10 cellular contexts compared by ENCODE assay signal in genomic region chr17:67559381-67559966, GRCh38.
DNase-seq lines count a peak whose midpoint lies in the region; ATAC-seq and TF ChIP-seq lines count a peak whose summit lies in the region.
"Had no signal": no experiment of that assay in that cellular context is flagged by ENCODE, and none has a peak within 500 bp of the region (broad histone marks: within the 10 kb centered on the region; RNA-seq: fewer than 3 reads in every experiment).

No MANE protein-coding gene starts in this region.

- intact Hi-C loops in CD4-positive, alpha-beta T cell (cut with DNase I, micrococcal nuclease), result no loop called here
- intact Hi-C loops in CD4-positive, alpha-beta memory T cell (cut with micrococcal nuclease), result no loop called here
- intact Hi-C loops in gastrocnemius medialis (cut with DNase I; ENCODE audit: low total_unique reads), result no loop called here

- H3K27me3 ChIP-seq in CD4-positive, alpha-beta T cell (ENCODE audit: control insufficient read depth, insufficient read depth, low read length), result no peaks in the 10 kb centered on the region
- H3K27me3 ChIP-seq in SU-DHL-6 (ENCODE audit: low read length) (no peaks in the 10 kb centered on the region), gastrocnemius medialis (no peaks in the 10 kb centered on the region)
- H3K27me3 ChIP-seq in CD4-positive, alpha-beta memory T cell (ENCODE audit: insufficient read depth, low read length), result no peaks in the 10 kb centered on the region

- CTCF ChIA-PET in CD4-positive, alpha-beta T cell (lab: Charles Lee), result interaction anchor here (1.2 to 1.6 kb wide), 2 partner anchors 10 to 47 kb away, joined by 5 read pairs; no protein-coding TSS in a partner anchor
- CTCF ChIA-PET in CD4-positive, alpha-beta memory T cell (lab: Charles Lee; ENCODE audit: partially characterized antibody), result interaction anchor here (1.0 to 1.7 kb wide), 4 partner anchors 9 to 185 kb away, joined by 3 to 5 read pairs (median 4); no protein-coding TSS in a partner anchor

- no peak overlapping the region for H2AFZ ChIP-seq in SU-DHL-6 (ENCODE audit: low read depth, low read length, severe bottlenecking)

- H3K4me1 ChIP-seq in CD4-positive, alpha-beta memory T cell (ENCODE audit: insufficient read depth, low read length), result no peaks in the 10 kb centered on the region
- H3K4me1 ChIP-seq in gastrocnemius medialis, result no peaks in the 10 kb centered on the region

- H3K4me1 Mint-ChIP-seq in CD4-positive, alpha-beta T cell (ENCODE audit: low read depth), result peaks cover 6% of the 10 kb centered on the region
- H3K4me1 Mint-ChIP-seq in immature natural killer cell, result peaks cover 12 to 33% of the 10 kb centered on the region in 2 donors
- peaks cover 4 to 13% (median 8%) of the 10 kb centered on the region in 4 donors for H3K4me1 Mint-ChIP-seq in CD4-positive, alpha-beta memory T cell

- no peak overlapping the region for H3K27ac ChIP-seq in CD4-positive, alpha-beta T cell (ENCODE audit: low read depth, low read length)
- H3K27ac ChIP-seq in SU-DHL-6 (ENCODE audit: low read depth, low read length) (no peak overlapping the region), gastrocnemius medialis (no peak overlapping the region)
- H3K27ac ChIP-seq in CD4-positive, alpha-beta memory T cell (ENCODE audit: low read depth, low read length), result no peak overlapping the region

- in situ Hi-C loops in gastrocnemius medialis (cut with MboI; ENCODE audit: low sequenced_read_pairs in 4 of 4), result no loop called here

- H3F3A ChIP-seq in SU-DHL-6 (ENCODE audit: insufficient read depth), result no peaks in the 10 kb centered on the region

- H3K27ac Mint-ChIP-seq in CD4-positive, alpha-beta T cell, result peak overlapping the region; percentile 32
- peak overlapping the region in 4 of 6 donors; percentile 5 to 55 (median 24) for H3K27ac Mint-ChIP-seq in immature natural killer cell
- H3K27ac Mint-ChIP-seq in CD4-positive, alpha-beta memory T cell, result peak overlapping the region in 3 of 7 donors; percentile 13 to 58 (median 33)
- H3K27ac Mint-ChIP-seq: progenitor cell of endocrine pancreas had no signal

- no peak for TF ChIP-seq POLR2A in gastrocnemius medialis (IDR thresholded peaks at IDR 0.05)

- no peak for DNase-seq in CD4-positive, alpha-beta T cell
- DNase-seq in immature natural killer cell (no peak), NCI-H1105 (lab: John Stamatoyannopoulos, UW) (no peak), cerebellar cortex (ENCODE audit: low spot score) (no peak), gastrocnemius medialis (no peak)
- no peak for DNase-seq in CD4-positive, alpha-beta memory T cell
- DNase-seq: NCI-H1048 had no signal

- ATAC-seq in CD4-positive, alpha-beta T cell (ENCODE audit: poor library complexity), result no peak
- no peak for ATAC-seq in gastrocnemius medialis

- peaks cover 69% of the 10 kb centered on the region for H3K36me3 Mint-ChIP-seq in CD4-positive, alpha-beta T cell (ENCODE audit: low read depth)
- peaks cover 24 to 28% (median 27%) of the 10 kb centered on the region in 3 donors for H3K36me3 Mint-ChIP-seq in immature natural killer cell
- H3K36me3 Mint-ChIP-seq in CD4-positive, alpha-beta memory T cell, result peaks cover 37 to 40% of the 10 kb centered on the region in 2 donors

- no peak for TF ChIP-seq CTCF in CD4-positive, alpha-beta T cell (IDR thresholded peaks at IDR 0.05)
- TF ChIP-seq CTCF in GM12873 (IDR thresholded peaks at IDR 0.05; ENCODE audit: insufficient read depth, low read depth, low read length, missing control alignments) (peak; percentile 72), SU-DHL-6 (IDR thresholded peaks at IDR 0.05; ENCODE audit: insufficient read depth, low read length, poor library complexity, severe bottlenecking) (peak; percentile 37), gastrocnemius medialis (IDR thresholded peaks at IDR 0.05 in 4 of 5, conservative IDR thresholded peaks at IDR 0.05 in 1 of 5) (no peak)

- no peaks in the 10 kb centered on the region for H4K20me1 ChIP-seq in SU-DHL-6 (ENCODE audit: low read depth, low read length)

- H3K9ac ChIP-seq in SU-DHL-6 (ENCODE audit: low read length), result no peak overlapping the region

- POLR2A ChIA-PET in CD4-positive, alpha-beta T cell (lab: Charles Lee), result no interaction called here
- POLR2A ChIA-PET in CD4-positive, alpha-beta memory T cell (lab: Charles Lee; ENCODE audit: partially characterized antibody), result no interaction called here

- no peaks in the 10 kb centered on the region for H3K36me3 ChIP-seq in SU-DHL-6 (ENCODE audit: low read length)
- H3K36me3 ChIP-seq in CD4-positive, alpha-beta memory T cell (ENCODE audit: insufficient read depth, low read length), result peaks cover 4% of the 10 kb centered on the region
- no peaks in the 10 kb centered on the region for H3K36me3 ChIP-seq in gastrocnemius medialis

- no peaks in the 10 kb centered on the region for H3K27me3 Mint-ChIP-seq in CD4-positive, alpha-beta T cell
- peaks cover 0 to 4% (median 0%) of the 10 kb centered on the region in 3 donors for H3K27me3 Mint-ChIP-seq in immature natural killer cell (ENCODE audit: low read depth in 3 of 3)
- H3K27me3 Mint-ChIP-seq in CD4-positive, alpha-beta memory T cell, result no peaks in the 10 kb centered on the region
- H3K27me3 Mint-ChIP-seq: progenitor cell of endocrine pancreas had no signal

- no peak overlapping the region for H3K4me2 ChIP-seq in SU-DHL-6 (ENCODE audit: low read depth, low read length, poor library complexity, severe bottlenecking)

- H3K79me2 ChIP-seq in SU-DHL-6 (ENCODE audit: insufficient read depth, low read length), result no peaks in the 10 kb centered on the region

- no peaks in the 10 kb centered on the region for H3K9me3 ChIP-seq in CD4-positive, alpha-beta T cell (ENCODE audit: control insufficient read depth, low read length)
- H3K9me3 ChIP-seq in SU-DHL-6 (ENCODE audit: insufficient read depth, low read length) (no peaks in the 10 kb centered on the region), gastrocnemius medialis (no peaks in the 10 kb centered on the region)
- no peaks in the 10 kb centered on the region for H3K9me3 ChIP-seq in CD4-positive, alpha-beta memory T cell (ENCODE audit: control insufficient read depth in 1 of 2, low read length in 2 of 2)

- H3K4me3 Mint-ChIP-seq in CD4-positive, alpha-beta T cell, result no peak overlapping the region
- H3K4me3 Mint-ChIP-seq in immature natural killer cell, result no peak overlapping the region
- H3K4me3 Mint-ChIP-seq in CD4-positive, alpha-beta memory T cell, result no peak overlapping the region

- H3K4me3 ChIP-seq in SU-DHL-6 (ENCODE audit: insufficient read depth, low read length, poor library complexity, severe bottlenecking) (no peak overlapping the region), gastrocnemius medialis (no peak overlapping the region)
- H3K4me3 ChIP-seq in CD4-positive, alpha-beta memory T cell (ENCODE audit: low read length in 2 of 2), result no peak overlapping the region

- no peaks in the 10 kb centered on the region for H3K9me2 ChIP-seq in SU-DHL-6 (replicated peaks; ENCODE audit: insufficient read depth, low read length)

- peaks cover 3% of the 10 kb centered on the region for H3K9me3 Mint-ChIP-seq in CD4-positive, alpha-beta T cell
- H3K9me3 Mint-ChIP-seq in immature natural killer cell, result peaks cover 0 to 4% (median 0%) of the 10 kb centered on the region in 6 donors
- H3K9me3 Mint-ChIP-seq in CD4-positive, alpha-beta memory T cell, result peaks cover 0 to 13% (median 8%) of the 10 kb centered on the region in 8 donors

Comparison
In these comparisons a context has a peak if more than half of its experiments do, and no peak if none do; other contexts are left out.
1. CTCF ChIP-seq: peak in GM12873 (single experiment) and SU-DHL-6 (single experiment); none in CD4-positive, alpha-beta T cell (single experiment) and gastrocnemius medialis (0 of 5).